In the genomic region with DNA sequence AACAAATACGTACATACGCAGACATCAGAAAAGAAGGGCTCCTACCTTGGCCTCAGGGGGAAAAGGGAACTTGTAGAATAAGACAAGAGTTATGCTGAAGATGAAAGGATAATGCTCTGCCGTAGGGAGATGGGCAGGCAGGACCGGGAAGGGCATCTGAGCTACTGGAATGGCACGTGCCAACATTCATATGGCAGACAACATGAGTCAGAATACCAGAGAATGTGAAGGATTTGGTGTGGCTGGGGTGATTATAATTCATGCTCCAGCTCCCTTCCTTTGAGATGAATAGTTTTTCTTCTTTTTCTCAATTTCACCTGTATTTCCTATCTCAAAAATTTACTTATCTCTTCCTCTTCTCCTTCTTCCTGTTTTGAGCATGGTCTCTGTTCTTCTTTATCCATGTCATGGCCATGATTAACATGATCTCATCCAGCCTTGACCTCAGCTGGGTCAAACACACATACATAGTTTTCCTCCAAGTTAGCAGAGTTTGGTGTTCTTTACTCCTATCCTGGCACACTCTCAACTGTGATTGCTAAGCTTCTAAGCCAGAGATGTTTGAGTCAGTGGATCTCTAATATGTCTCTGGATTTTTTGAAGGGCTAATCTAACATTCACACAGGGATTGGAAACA, we compare ENCODE assay signal across 17 cellular contexts.
DNase-seq lines count a peak whose midpoint lies in the region; ATAC-seq, FAIRE-seq and TF ChIP-seq lines count a peak whose summit lies in the region.
"Had no signal": no experiment of that assay in that cellular context is flagged by ENCODE, and none has a peak within 500 bp of the region (broad histone marks: within the 10 kb centered on the region; RNA-seq: fewer than 3 reads in every experiment).

No MANE protein-coding gene starts in this region.

- peak overlapping the region; percentile 81 to 97 (median 83) for H3K27ac Mint-ChIP-seq in CD4-positive, CD25-positive, alpha-beta regulatory T cell
- peak overlapping the region; percentile 18 to 80 for H3K27ac Mint-ChIP-seq in effector memory CD8-positive, alpha-beta T cell
- H3K27ac Mint-ChIP-seq in natural killer cell = peak overlapping the region; percentile 10 to 70
- H3K27ac Mint-ChIP-seq: stimulated activated effector memory CD8-positive, alpha-beta T cell treated with anti-CD3 and anti-CD28 coated beads, Interleukin-12 subunit alpha, Interleukin-12 subunit beta, amount 100 ng/mL, for 72 hours had no signal

- peaks cover 16% of the 10 kb centered on the region for H3K36me3 Mint-ChIP-seq in CD4-positive, CD25-positive, alpha-beta regulatory T cell
- peaks cover 7% of the 10 kb centered on the region for H3K36me3 Mint-ChIP-seq in effector memory CD8-positive, alpha-beta T cell (ENCODE audit: insufficient read depth)
- H3K36me3 Mint-ChIP-seq in natural killer cell = no peaks in the 10 kb centered on the region

- H3K36me3 ChIP-seq in CD4-positive, CD25-positive, alpha-beta regulatory T cell (ENCODE audit: control insufficient read depth, insufficient read depth, low read length) = peaks cover 16% of the 10 kb centered on the region
- H3K36me3 ChIP-seq in Karpas-422 (ENCODE audit: insufficient read depth, low read length) = peaks cover 19% of the 10 kb centered on the region
- H3K36me3 ChIP-seq: heart right ventricle had no signal

- DNase-seq in CD4-positive, CD25-positive, alpha-beta regulatory T cell = no peak
- DNase-seq in Karpas-422 (no peak), natural killer cell (no peak), SW 1271 (lab: John Stamatoyannopoulos, UW) (no peak), H54 (ENCODE audit: insufficient read length, low spot score) (no peak)
- DNase-seq in effector memory CD8-positive, alpha-beta T cell = no peak
- DNase-seq: activated effector memory CD4-positive, alpha-beta T cell treated with Interleukin-2 at 50 U/mL for 16 hours; dermis blood vessel endothelial cell; heart right ventricle; NCI-H1105 treated with DMSO at 0.1 percent for 48 hours; NCI-H82; stimulated activated CD4-positive, alpha-beta T cell treated with anti-CD3 and anti-CD28 coated beads, Interleukin-2, amount 100 ng/mL, for 24 hours had no signal

- H3K4me3 ChIP-seq in CD4-positive, CD25-positive, alpha-beta regulatory T cell (ENCODE audit: low read depth, low read length) = no peak overlapping the region
- H3K4me3 ChIP-seq in Karpas-422 (ENCODE audit: low read length) = no peak overlapping the region
- H3K4me3 ChIP-seq: heart right ventricle, lung had no signal

- H3K4me2 ChIP-seq in Karpas-422 (ENCODE audit: low read depth, low read length, poor library complexity, severe bottlenecking) = no peak overlapping the region

- no peak overlapping the region for H2AFZ ChIP-seq in Karpas-422 (ENCODE audit: low read length)

- intact Hi-C loops in natural killer cell (cut with micrococcal nuclease) = no loop called here

- no peaks in the 10 kb centered on the region for H3K9me2 ChIP-seq in Karpas-422 (replicated peaks; ENCODE audit: insufficient read depth, low read length)

- no peaks in the 10 kb centered on the region for H3K27me3 ChIP-seq in CD4-positive, CD25-positive, alpha-beta regulatory T cell (ENCODE audit: control insufficient read depth, insufficient read depth, low read length)
- no peaks in the 10 kb centered on the region for H3K27me3 ChIP-seq in Karpas-422 (ENCODE audit: low read length)
- H3K27me3 ChIP-seq: heart right ventricle had no signal

- peaks cover 44% of the 10 kb centered on the region for H3K4me1 ChIP-seq in CD4-positive, CD25-positive, alpha-beta regulatory T cell (ENCODE audit: control insufficient read depth, insufficient read depth, low read length, poor library complexity, severe bottlenecking)
- peaks cover 94% of the 10 kb centered on the region for H3K4me1 ChIP-seq in Karpas-422 (ENCODE audit: low read length)

- no peaks in the 10 kb centered on the region for H3K27me3 Mint-ChIP-seq in CD4-positive, CD25-positive, alpha-beta regulatory T cell
- no peaks in the 10 kb centered on the region for H3K27me3 Mint-ChIP-seq in effector memory CD8-positive, alpha-beta T cell
- no peaks in the 10 kb centered on the region for H3K27me3 Mint-ChIP-seq in natural killer cell (ENCODE audit: low read depth in 2 of 2)

- peaks cover 53 to 95% (median 72%) of the 10 kb centered on the region in 4 donors for H3K4me1 Mint-ChIP-seq in CD4-positive, CD25-positive, alpha-beta regulatory T cell
- peaks cover 43 to 71% of the 10 kb centered on the region in 2 donors for H3K4me1 Mint-ChIP-seq in effector memory CD8-positive, alpha-beta T cell (ENCODE audit: low read depth in 2 of 2)
- peaks cover 76 to 78% of the 10 kb centered on the region in 2 donors for H3K4me1 Mint-ChIP-seq in natural killer cell

- H3K4me3 Mint-ChIP-seq in CD4-positive, CD25-positive, alpha-beta regulatory T cell = peak overlapping the region in 3 of 4 donors; percentile 37 to 84 (median 41)
- no peak overlapping the region for H3K4me3 Mint-ChIP-seq in effector memory CD8-positive, alpha-beta T cell
- H3K4me3 Mint-ChIP-seq in natural killer cell = no peak overlapping the region
- H3K4me3 Mint-ChIP-seq: stimulated activated effector memory CD8-positive, alpha-beta T cell treated with anti-CD3 and anti-CD28 coated beads, Interleukin-12 subunit alpha, Interleukin-12 subunit beta, amount 100 ng/mL, for 72 hours had no signal

- peaks cover 97% of the 10 kb centered on the region for H3K79me2 ChIP-seq in Karpas-422 (ENCODE audit: low read length)

- no peaks in the 10 kb centered on the region for H4K20me1 ChIP-seq in Karpas-422 (ENCODE audit: insufficient read depth, low read depth, low read length)

- FAIRE-seq in H54 (lab: Jason Lieb, UNC) = no peak

- no peak overlapping the region for H3K9ac ChIP-seq in Karpas-422 (ENCODE audit: low read length)

- H3K9me3 Mint-ChIP-seq in CD4-positive, CD25-positive, alpha-beta regulatory T cell = peaks cover 0 to 2% (median 0%) of the 10 kb centered on the region in 7 donors
- no peaks in the 10 kb centered on the region for H3K9me3 Mint-ChIP-seq in effector memory CD8-positive, alpha-beta T cell
- no peaks in the 10 kb centered on the region for H3K9me3 Mint-ChIP-seq in natural killer cell
- H3K9me3 Mint-ChIP-seq: stimulated activated effector memory CD8-positive, alpha-beta T cell treated with anti-CD3 and anti-CD28 coated beads, Interleukin-12 subunit alpha, Interleukin-12 subunit beta, amount 100 ng/mL, for 72 hours had no signal

- peak overlapping the region; percentile 18 for H3K27ac ChIP-seq in CD4-positive, CD25-positive, alpha-beta regulatory T cell (ENCODE audit: insufficient read depth, low read length, poor library complexity, severe bottlenecking)
- peak overlapping the region; percentile 55 for H3K27ac ChIP-seq in Karpas-422 (ENCODE audit: low read length)
- H3K27ac ChIP-seq: heart right ventricle had no signal

- TF ChIP-seq CTCF in natural killer cell (IDR thresholded peaks at IDR 0.05) = no peak

- ATAC-seq in CD4-positive, CD25-positive, alpha-beta regulatory T cell (ENCODE audit: low read depth in 2 of 2) = no peak
- no peak for ATAC-seq in effector memory CD8-positive, alpha-beta T cell (replicated peaks)
- ATAC-seq in natural killer cell (no peak), GM18517 (IDR thresholded peaks at IDR 0.05; ENCODE audit: unreplicated experiment) (no peak), HG02870 (IDR thresholded peaks at IDR 0.05; ENCODE audit: unreplicated experiment) (no peak)
- ATAC-seq: heart right ventricle; Right ventricle myocardium inferior; stimulated activated effector memory CD8-positive, alpha-beta T cell treated with anti-CD3 and anti-CD28 coated beads, Interleukin-12 subunit alpha, Interleukin-12 subunit beta, amount 100 ng/mL, for 72 hours had no signal

- TF ChIP-seq POLR2A in H54 (IDR thresholded peaks at IDR 0.05; ENCODE audit: low read depth, low read length) = no peak

- H3K9me3 ChIP-seq in CD4-positive, CD25-positive, alpha-beta regulatory T cell (ENCODE audit: control insufficient read depth in 2 of 2, low read length in 2 of 2) = no peaks in the 10 kb centered on the region
- H3K9me3 ChIP-seq in Karpas-422 (ENCODE audit: low read length) = no peaks in the 10 kb centered on the region
- H3K9me3 ChIP-seq: heart right ventricle had no signal

Comparison
In these comparisons a context has a peak if more than half of its experiments do, and no peak if none do; other contexts are left out.
1. H3K4me3 Mint-ChIP-seq: peak in CD4-positive, CD25-positive, alpha-beta regulatory T cell (3 of 4); none in effector memory CD8-positive, alpha-beta T cell (0 of 2) and natural killer cell (single experiment).
2. Peak in every context shown above with its lines, with median percentiles within 50 percentile points of each other: H3K27ac Mint-ChIP-seq.